Comparison of ENCODE assay signal across 12 cellular contexts in genomic region chr10:3812141-3812540, GRCh38. TPM values are rescaled to one million over a fixed set of nuclear protein-coding genes. Genes with fewer than 3 reads are reported as not detected.
DNase-seq lines count a peak whose midpoint lies in the region; ATAC-seq, FAIRE-seq and TF ChIP-seq lines count a peak whose summit lies in the region.
"Had no signal": no experiment of that assay in that cellular context is flagged by ENCODE, and none has a peak within 500 bp of the region (broad histone marks: within the 10 kb centered on the region; RNA-seq: fewer than 3 reads in every experiment).

No MANE protein-coding gene starts in this region.

- WGBS in right cardiac atrium, result 81% methylated on average over 7 of the region's 7 CpGs
- 69 to 90% (median 86%) methylated on average over 7 of the region's 7 CpGs for WGBS in small intestine, 3 donors

- H3K4me1 ChIP-seq in right cardiac atrium (ENCODE audit: control insufficient read depth, insufficient read depth, low read length) (peaks cover 13% of the 10 kb centered on the region), small intestine (ENCODE audit: control insufficient read depth in 2 of 2, insufficient read depth in 1 of 2, low read depth in 1 of 2, low read length in 1 of 2) (peaks cover 9 to 22% of the 10 kb centered on the region in 2 donors), A673 (ENCODE audit: insufficient read depth, low read length, poor library complexity, severe bottlenecking) (peaks cover 28% of the 10 kb centered on the region)

- H3K4me3 Mint-ChIP-seq in activated CD4-positive, alpha-beta memory T cell treated with anti-CD3 and anti-CD28 coated beads, Interleukin-2, amount 10 ng/mL, durations not matched to agents 7 days and 5 days, result peak overlapping the region; percentile 68

- ATAC-seq in right cardiac atrium (no peak), GM21381 (IDR thresholded peaks at IDR 0.05; ENCODE audit: unreplicated experiment) (no peak)

- no peaks in the 10 kb centered on the region for H3K36me3 Mint-ChIP-seq in activated CD4-positive, alpha-beta memory T cell treated with anti-CD3 and anti-CD28 coated beads, Interleukin-2, amount 10 ng/mL, durations not matched to agents 7 days and 5 days (ENCODE audit: low read depth)

- H3K27me3 ChIP-seq in right cardiac atrium (ENCODE audit: control insufficient read depth, insufficient read depth) (no peaks in the 10 kb centered on the region), small intestine (ENCODE audit: control insufficient read depth in 2 of 2, insufficient read depth in 2 of 2, low read length in 2 of 2) (no peaks in the 10 kb centered on the region), A673 (replicated peaks; ENCODE audit: insufficient read depth, low read depth, low read length, poor library complexity) (no peaks in the 10 kb centered on the region)
- H3K27me3 ChIP-seq: SJCRH30 had no signal

- H3K36me3 ChIP-seq in small intestine (ENCODE audit: control insufficient read depth in 2 of 2, insufficient read depth in 2 of 2, low read length in 2 of 2) (no peaks in the 10 kb centered on the region), A673 (ENCODE audit: insufficient read depth, low read length, poor library complexity, severe bottlenecking) (no peaks in the 10 kb centered on the region)
- H3K36me3 ChIP-seq: SJCRH30 had no signal

- no peaks in the 10 kb centered on the region for H3K27me3 Mint-ChIP-seq in activated CD4-positive, alpha-beta memory T cell treated with anti-CD3 and anti-CD28 coated beads, Interleukin-2, amount 10 ng/mL, durations not matched to agents 7 days and 5 days

- intact Hi-C loops in right cardiac atrium (cut with DNase I) (no loop called here), A673 (cut with micrococcal nuclease; ENCODE audit: unreplicated experiment) (no loop called here)

- peaks cover 76% of the 10 kb centered on the region for H3K4me1 Mint-ChIP-seq in activated CD4-positive, alpha-beta memory T cell treated with anti-CD3 and anti-CD28 coated beads, Interleukin-2, amount 10 ng/mL, durations not matched to agents 7 days and 5 days

- DNase-seq in Daoy (ENCODE audit: low read depth) (peak; percentile 14), right cardiac atrium (no peak), small intestine (no peak), A673 (ENCODE audit: low spot score) (no peak), NCI-H146 (lab: John Stamatoyannopoulos, UW) (no peak), ACHN (no peak)
- no peak for DNase-seq in activated CD4-positive, alpha-beta memory T cell treated with anti-CD3 and anti-CD28 coated beads, Interleukin-2, amount 10 ng/mL, durations not matched to agents 7 days and 5 days
- DNase-seq: NCI-H2029 treated with DMSO at 0.1 percent for 48 hours; SJCRH30; stimulated activated CD8-positive, alpha-beta memory T cell treated with anti-CD3 and anti-CD28 coated beads, Interleukin-4, amount 100 ng/mL, for 48 hours had no signal

- no peak overlapping the region for H3K27ac Mint-ChIP-seq in activated CD4-positive, alpha-beta memory T cell treated with anti-CD3 and anti-CD28 coated beads, Interleukin-2, amount 10 ng/mL, durations not matched to agents 7 days and 5 days

- in situ Hi-C loops in ACHN (cut with HindIII; ENCODE audit: low pct_ligation_motif_present, low pct_unique_long_range_greater_than_20kb, low sequenced_read_pairs), result no loop called here

- CTCF ChIA-PET in activated CD4-positive, alpha-beta memory T cell treated with anti-CD3 and anti-CD28 coated beads, Interleukin-2, amount 10 ng/mL, durations not matched to agents 7 days and 5 days (lab: Charles Lee), result interaction anchor here (0.8 to 3.8 kb wide), 8 partner anchors 17 to 323 kb away, joined by 3 to 25 read pairs (median 4); no protein-coding TSS in a partner anchor
- CTCF ChIA-PET in A673 (lab: Charles Lee), result no interaction called here

- FAIRE-seq in small intestine (lab: Jason Lieb, UNC), result no peak
- FAIRE-seq: colon had no signal

- H3K9me3 Mint-ChIP-seq in activated CD4-positive, alpha-beta memory T cell treated with anti-CD3 and anti-CD28 coated beads, Interleukin-2, amount 10 ng/mL, durations not matched to agents 7 days and 5 days, result no peaks in the 10 kb centered on the region

- POLR2A ChIA-PET in activated CD4-positive, alpha-beta memory T cell treated with anti-CD3 and anti-CD28 coated beads, Interleukin-2, amount 10 ng/mL, durations not matched to agents 7 days and 5 days (lab: Charles Lee), result interaction anchor here (1.4 to 15.5 kb wide), 14 partner anchors 11 to 316 kb away, joined by 3 to 1053 read pairs (median 42); partner anchors contain the start of gene KLF6
- POLR2A ChIA-PET in A673 (lab: Charles Lee; ENCODE audit: low non-redundant PET), result no interaction called here

- H3K27ac ChIP-seq in right cardiac atrium (ENCODE audit: low read length), result peak overlapping the region; percentile 79
- peak overlapping the region; percentile 97 to 98 for H3K27ac ChIP-seq in small intestine (ENCODE audit: low read depth in 1 of 2, low read length in 1 of 2)
- no peak overlapping the region for H3K27ac ChIP-seq in A673 (ENCODE audit: low read depth, low read length, poor library complexity, severe bottlenecking)
- H3K27ac ChIP-seq: SJCRH30 had no signal

- no peaks in the 10 kb centered on the region for H3K9me3 ChIP-seq in right cardiac atrium (ENCODE audit: control insufficient read depth, low read length)
- no peaks in the 10 kb centered on the region for H3K9me3 ChIP-seq in small intestine (ENCODE audit: control insufficient read depth, low read depth)
- H3K9me3 ChIP-seq in A673 (ENCODE audit: low read depth, low read length, poor library complexity, severe bottlenecking), result no peaks in the 10 kb centered on the region
- H3K9me3 ChIP-seq: SJCRH30 had no signal

- no peak overlapping the region for H3K4me3 ChIP-seq in right cardiac atrium (ENCODE audit: low read length)
- H3K4me3 ChIP-seq in small intestine (ENCODE audit: low read depth in 1 of 2, low read length in 2 of 2), result no peak overlapping the region
- no peak overlapping the region for H3K4me3 ChIP-seq in A673 (ENCODE audit: low read depth, low read length, poor library complexity, severe bottlenecking)
- H3K4me3 ChIP-seq: SJCRH30 had no signal

- no peak for TF ChIP-seq CTCF in A673 (conservative IDR thresholded peaks at IDR 0.05; ENCODE audit: low read depth, low read length)

- BruUV-seq in A673 (replicated peaks; lab: Mats Ljungman, UMichigan), result no TSS peak

RNA-seq across cellular contexts. Expression of gene KLF6, which starts 27.1 kb away (rescaled TPM):
- total RNA-seq in Daoy (2014; rRNA removed; shearing (Covaris generic)), result 7.5 and 11.6 TPM in 2 replicates
- total RNA-seq in activated CD4-positive, alpha-beta memory T cell treated with anti-CD3 and anti-CD28 coated beads, Interleukin-2, amount 10 ng/mL, durations not matched to agents 7 days and 5 days, result 100 to 1,000 TPM; 220 to 228 TPM
- total RNA-seq in right cardiac atrium (10 to 100 TPM; 35.7 to 46.1 (median 39.9) TPM), A673 (2021) (57.3 and 70.1 TPM in 2 replicates)
- polyA plus RNA-seq in right cardiac atrium (27.2 TPM), small intestine (10 to 100 TPM; 47.3 to 97.7 (median 63.0) TPM)
